Comparison of ENCODE assay signal across 29 cellular contexts in the genomic region with DNA sequence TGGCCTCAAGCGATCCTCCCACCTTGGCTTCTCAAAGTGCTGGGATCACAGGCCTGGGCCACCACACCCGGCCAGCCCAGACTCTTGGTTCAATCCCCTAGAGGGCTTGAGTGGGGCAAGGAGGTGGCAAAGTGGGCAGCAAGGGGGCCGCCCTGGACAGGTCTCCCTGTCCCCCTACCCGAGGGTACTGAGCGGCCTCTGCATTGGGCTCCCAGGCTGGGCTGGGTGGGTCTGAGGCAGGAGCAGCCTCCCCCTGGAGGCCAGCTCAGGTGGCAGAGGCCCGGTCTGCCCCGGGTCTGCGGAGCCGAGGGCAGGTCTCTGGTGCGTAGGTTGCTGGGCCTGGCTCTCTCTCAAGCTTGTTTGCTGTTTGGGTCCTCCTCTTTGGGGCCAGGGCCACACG. TPM values are rescaled to one million over a fixed set of nuclear protein-coding genes. Genes with fewer than 3 reads are reported as not detected.
"Had no signal": no experiment of that assay in that cellular context is flagged by ENCODE, and none has a peak within 500 bp of the region (broad histone marks: within the 10 kb centered on the region; RNA-seq: fewer than 3 reads in every experiment).

No MANE protein-coding gene starts in this region.

- H3K4me3 ChIP-seq: colonic mucosa, esophagus muscularis mucosa, gastroesophageal sphincter, heart left ventricle, left lung, psoas muscle, sigmoid colon, stomach, testis, tibial artery had no signal

- H3K27me3 ChIP-seq: colonic mucosa, heart left ventricle, left lung, sigmoid colon, testis had no signal

- H3K27me3 Mint-ChIP-seq: dendritic cell treated with granulocyte-macrophage colony-stimulating factor and Interleukin-4, amounts not matched to agents 40 ng/mL and 50 ng/mL, for 4 days; naive thymus-derived CD4-positive, alpha-beta T cell; type B pancreatic cell had no signal

- H3K9me3 ChIP-seq: colonic mucosa, esophagus muscularis mucosa, gastroesophageal sphincter, heart left ventricle, left lung, psoas muscle, sigmoid colon, stomach, testis, tibial artery had no signal

- DNase-seq: colonic mucosa; effector CD8-positive, alpha-beta T cell; foreskin keratinocyte; heart left ventricle; hypothalamus; immature natural killer cell; islet precursor cell; left lung; mesenchymal stem cell; midbrain; naive thymus-derived CD4-positive, alpha-beta T cell; psoas muscle; right cardiac atrium; sigmoid colon; stimulated activated CD4-positive, alpha-beta T cell treated with anti-CD3 and anti-CD28 coated beads, Interleukin-2, amount 100 ng/mL, for 24 hours; stimulated activated CD4-positive, alpha-beta T cell treated with anti-CD3 and anti-CD28 coated beads, Interleukin-4, amount 100 ng/mL, for 24 hours; stimulated activated naive CD4-positive, alpha-beta T cell treated with Interleukin-2 at 50 U/mL for 16 hours; stomach; testis; tibial artery had no signal

- H3K36me3 ChIP-seq: colonic mucosa, esophagus muscularis mucosa, gastroesophageal sphincter, heart left ventricle, left lung, sigmoid colon, stomach, tibial artery had no signal

- H3K9me3 Mint-ChIP-seq: central memory CD8-positive, alpha-beta T cell; dendritic cell treated with granulocyte-macrophage colony-stimulating factor and Interleukin-4, amounts not matched to agents 40 ng/mL and 50 ng/mL, for 4 days; immature natural killer cell; naive thymus-derived CD4-positive, alpha-beta T cell; neural crest cell; stimulated activated effector memory CD8-positive, alpha-beta T cell treated with anti-CD3 and anti-CD28 coated beads, Interleukin-12 subunit alpha, Interleukin-12 subunit beta, amount 100 ng/mL, for 72 hours; type B pancreatic cell had no signal

- H3K27ac Mint-ChIP-seq: dendritic cell treated with granulocyte-macrophage colony-stimulating factor and Interleukin-4, amounts not matched to agents 40 ng/mL and 50 ng/mL, for 4 days; immature natural killer cell; naive thymus-derived CD4-positive, alpha-beta T cell; stimulated activated effector memory CD8-positive, alpha-beta T cell treated with anti-CD3 and anti-CD28 coated beads, Interleukin-12 subunit alpha, Interleukin-12 subunit beta, amount 100 ng/mL, for 72 hours; type B pancreatic cell had no signal

- H3K4me1 Mint-ChIP-seq: central memory CD8-positive, alpha-beta T cell; immature natural killer cell; stimulated activated effector memory CD8-positive, alpha-beta T cell treated with anti-CD3 and anti-CD28 coated beads, Interleukin-12 subunit alpha, Interleukin-12 subunit beta, amount 100 ng/mL, for 72 hours had no signal

- H3K4me1 ChIP-seq: colonic mucosa, esophagus muscularis mucosa, foreskin keratinocyte, gastroesophageal sphincter, heart left ventricle, left lung, psoas muscle, sigmoid colon, stomach, tibial artery had no signal

- H3K4me3 Mint-ChIP-seq: central memory CD8-positive, alpha-beta T cell; dendritic cell treated with granulocyte-macrophage colony-stimulating factor and Interleukin-4, amounts not matched to agents 40 ng/mL and 50 ng/mL, for 4 days; immature natural killer cell; naive thymus-derived CD4-positive, alpha-beta T cell; neural crest cell; stimulated activated effector memory CD8-positive, alpha-beta T cell treated with anti-CD3 and anti-CD28 coated beads, Interleukin-12 subunit alpha, Interleukin-12 subunit beta, amount 100 ng/mL, for 72 hours; type B pancreatic cell had no signal

- H3K36me3 Mint-ChIP-seq: immature natural killer cell; naive thymus-derived CD4-positive, alpha-beta T cell; stimulated activated effector memory CD8-positive, alpha-beta T cell treated with anti-CD3 and anti-CD28 coated beads, Interleukin-12 subunit alpha, Interleukin-12 subunit beta, amount 100 ng/mL, for 72 hours; type B pancreatic cell had no signal

- ATAC-seq: foreskin keratinocyte; gastroesophageal sphincter; heart left ventricle; left lung; naive thymus-derived CD4-positive, alpha-beta T cell; psoas muscle; right cardiac atrium; stimulated activated effector memory CD8-positive, alpha-beta T cell treated with anti-CD3 and anti-CD28 coated beads, Interleukin-12 subunit alpha, Interleukin-12 subunit beta, amount 100 ng/mL, for 72 hours had no signal

- H3K27ac ChIP-seq: colonic mucosa, esophagus muscularis mucosa, foreskin keratinocyte, gastroesophageal sphincter, heart left ventricle, left lung, psoas muscle, sigmoid colon, stomach, testis, tibial artery had no signal

RNA-seq across cellular contexts. Expression of gene CCDC188, which starts 22.4 kb away (rescaled TPM):
- total RNA-seq: epithelial cell of proximal tubule; foreskin keratinocyte; gastroesophageal sphincter; naive thymus-derived CD4-positive, alpha-beta T cell; skeletal muscle tissue had no signal
- polyA plus RNA-seq: foreskin keratinocyte; naive thymus-derived CD4-positive, alpha-beta T cell had no signal
